1 cellular context compared by ENCODE assay signal in genomic region chr6:138397128-138397814, GRCh38.
TF ChIP-seq lines count a peak whose summit lies in the region.

No MANE protein-coding gene starts in this region.

TF ChIP-seq in GM23338, 12 proteins besides CTCF, POLR2A, EP300 and RAD21 (continued from another document):
- TF ChIP-seq ZNF462 (CRISPR knock-in tag; IDR thresholded peaks at IDR 0.05) = no peak
- TF ChIP-seq NANOG (IDR thresholded peaks at IDR 0.05; ENCODE audit: borderline replicate concordance) = no peak
- TF ChIP-seq STAT1 (IDR thresholded peaks at IDR 0.05; ENCODE audit: unreplicated experiment) = no peak
- TF ChIP-seq CREB1 (CRISPR knock-in tag; IDR thresholded peaks at IDR 0.05; ENCODE audit: low read depth) = no peak
- TF ChIP-seq JUNB (IDR thresholded peaks at IDR 0.05; ENCODE audit: unreplicated experiment) = no peak
- no peak for TF ChIP-seq EZH2phosphoT487 (IDR thresholded peaks at IDR 0.05; ENCODE audit: unreplicated experiment)
